1 cellular context compared by ENCODE assay signal in genomic region chr11:61792310-61793083, GRCh38.
TF ChIP-seq lines count a peak whose summit lies in the region.

FEN1 (plus strand) TSS chr11:61792911; CDS start chr11:61795362, 2,451 bp downstream.
TMEM258 (minus strand) TSS chr11:61792599; CDS start chr11:61792558, 41 bp downstream.

TF ChIP-seq in K562, 482 proteins besides CTCF, POLR2A, EP300 and RAD21 (continued from another document and continues in another):
- TF ChIP-seq CHD4 (IDR thresholded peaks at IDR 0.05; ENCODE audit: insufficient read depth, insufficient replicate concordance, low read depth, low read length, poor library complexity, severe bottlenecking) (no peak), ZEB2 (IDR thresholded peaks at IDR 0.05) (no peak), PML (IDR thresholded peaks at IDR 0.05; ENCODE audit: low read length) (0 out of 2 replicates have a peak, but pooled peaks have one; percentile 40), PTTG1 (tag; IDR thresholded peaks at IDR 0.05; ENCODE audit: low read depth) (no peak), ERF (CRISPR knock-in tag; IDR thresholded peaks at IDR 0.05) (peak; percentile 32), JUN (IDR thresholded peaks at IDR 0.05; ENCODE audit: borderline replicate concordance, low read depth, low read length) (0 out of 2 replicates have a peak, but pooled peaks have one; percentile 13), JUN (CRISPR knock-in tag; IDR thresholded peaks at IDR 0.05; ENCODE audit: borderline replicate concordance) (peak; percentile 88), ZNF23 (CRISPR knock-in tag; IDR thresholded peaks at IDR 0.05) (no peak), TEAD1 (CRISPR knock-in tag; IDR thresholded peaks at IDR 0.05) (peak; percentile 35 to 52; a peak in 2 of 4 replicates), ZNF780A (CRISPR knock-in tag; IDR thresholded peaks at IDR 0.05) (no peak), ZNF174 (CRISPR knock-in tag; IDR thresholded peaks at IDR 0.05) (no peak), ZNF592 (IDR thresholded peaks at IDR 0.05) (peak; percentile 82; the same call in 1 of the 2 replicates), HNRNPL (IDR thresholded peaks at IDR 0.05; ENCODE audit: low read depth, low read length) (no peak), NELFE (IDR thresholded peaks at IDR 0.05; ENCODE audit: insufficient read depth, insufficient read length) (no peak), ETV5 (CRISPR knock-in tag; IDR thresholded peaks at IDR 0.05; ENCODE audit: low read depth) (peak; percentile 82), EGR1 (conservative IDR thresholded peaks at IDR 0.05) (0 out of 2 replicates have a peak, but pooled peaks have one; percentile 55), ELF2 (CRISPR knock-in tag; IDR thresholded peaks at IDR 0.05) (peak; percentile 93), BRF2 (IDR thresholded peaks at IDR 0.05; ENCODE audit: borderline replicate concordance, insufficient read depth, insufficient read length) (no peak), ARID1B (IDR thresholded peaks at IDR 0.05) (no peak), MIER1 (IDR thresholded peaks at IDR 0.05; ENCODE audit: low read depth) (no peak), ZNF184 (CRISPR knock-in tag; IDR thresholded peaks at IDR 0.05) (no peak), RERE (CRISPR knock-in tag; IDR thresholded peaks at IDR 0.05; ENCODE audit: borderline replicate concordance) (no peak), CBX1 (IDR thresholded peaks at IDR 0.05; ENCODE audit: low read depth) (no peak), RAD51 (IDR thresholded peaks at IDR 0.05; ENCODE audit: borderline replicate concordance, low read depth) (peak; percentile 99), KLF10 (CRISPR knock-in tag; IDR thresholded peaks at IDR 0.05) (no peak), FOXJ2 (tag; IDR thresholded peaks at IDR 0.05) (peak; percentile 81; the same call in 1 of the 2 replicates), MAFK (IDR thresholded peaks at IDR 0.05; ENCODE audit: low read length) (no peak), ZNF79 (CRISPR knock-in tag; IDR thresholded peaks at IDR 0.05; ENCODE audit: low read depth) (0 out of 2 replicates have a peak, but pooled peaks have one; percentile 57), TEAD4 (IDR thresholded peaks at IDR 0.05; ENCODE audit: low read length) (no peak), TEAD4 (CRISPR knock-in tag; IDR thresholded peaks at IDR 0.05; ENCODE audit: borderline replicate concordance) (peak; percentile 67; the same call in 1 of the 2 replicates), ZSCAN32 (CRISPR knock-in tag; IDR thresholded peaks at IDR 0.05) (0 out of 2 replicates have a peak, but pooled peaks have one; percentile 15), SMC3 (conservative IDR thresholded peaks at IDR 0.05; ENCODE audit: insufficient read depth, low read depth, low read length) (no peak), ZNF197 (CRISPR knock-in tag; IDR thresholded peaks at IDR 0.05; ENCODE audit: low read depth) (no peak), TCF3 (CRISPR knock-in tag; IDR thresholded peaks at IDR 0.05) (peak; percentile 3; the same call in 1 of the 2 replicates), ZNF655 (CRISPR knock-in tag; IDR thresholded peaks at IDR 0.05) (no peak), ZNF408 (CRISPR knock-in tag; IDR thresholded peaks at IDR 0.05; ENCODE audit: low read depth) (no peak), SRSF3 (IDR thresholded peaks at IDR 0.05; ENCODE audit: insufficient read depth, low read length) (no peak), LCOR (CRISPR knock-in tag; IDR thresholded peaks at IDR 0.05) (peak; percentile 86), ZNF354B (CRISPR knock-in tag; IDR thresholded peaks at IDR 0.05) (no peak)
- TF ChIP-seq, protein P1, sequence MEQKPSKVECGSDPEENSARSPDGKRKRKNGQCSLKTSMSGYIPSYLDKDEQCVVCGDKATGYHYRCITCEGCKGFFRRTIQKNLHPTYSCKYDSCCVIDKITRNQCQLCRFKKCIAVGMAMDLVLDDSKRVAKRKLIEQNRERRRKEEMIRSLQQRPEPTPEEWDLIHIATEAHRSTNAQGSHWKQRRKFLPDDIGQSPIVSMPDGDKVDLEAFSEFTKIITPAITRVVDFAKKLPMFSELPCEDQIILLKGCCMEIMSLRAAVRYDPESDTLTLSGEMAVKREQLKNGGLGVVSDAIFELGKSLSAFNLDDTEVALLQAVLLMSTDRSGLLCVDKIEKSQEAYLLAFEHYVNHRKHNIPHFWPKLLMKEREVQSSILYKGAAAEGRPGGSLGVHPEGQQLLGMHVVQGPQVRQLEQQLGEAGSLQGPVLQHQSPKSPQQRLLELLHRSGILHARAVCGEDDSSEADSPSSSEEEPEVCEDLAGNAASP (IDR thresholded peaks at IDR 0.05): no peak
- TF ChIP-seq, protein P2, sequence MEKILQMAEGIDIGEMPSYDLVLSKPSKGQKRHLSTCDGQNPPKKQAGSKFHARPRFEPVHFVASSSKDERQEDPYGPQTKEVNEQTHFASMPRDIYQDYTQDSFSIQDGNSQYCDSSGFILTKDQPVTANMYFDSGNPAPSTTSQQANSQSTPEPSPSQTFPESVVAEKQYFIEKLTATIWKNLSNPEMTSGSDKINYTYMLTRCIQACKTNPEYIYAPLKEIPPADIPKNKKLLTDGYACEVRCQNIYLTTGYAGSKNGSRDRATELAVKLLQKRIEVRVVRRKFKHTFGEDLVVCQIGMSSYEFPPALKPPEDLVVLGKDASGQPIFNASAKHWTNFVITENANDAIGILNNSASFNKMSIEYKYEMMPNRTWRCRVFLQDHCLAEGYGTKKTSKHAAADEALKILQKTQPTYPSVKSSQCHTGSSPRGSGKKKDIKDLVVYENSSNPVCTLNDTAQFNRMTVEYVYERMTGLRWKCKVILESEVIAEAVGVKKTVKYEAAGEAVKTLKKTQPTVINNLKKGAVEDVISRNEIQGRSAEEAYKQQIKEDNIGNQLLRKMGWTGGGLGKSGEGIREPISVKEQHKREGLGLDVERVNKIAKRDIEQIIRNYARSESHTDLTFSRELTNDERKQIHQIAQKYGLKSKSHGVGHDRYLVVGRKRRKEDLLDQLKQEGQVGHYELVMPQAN (IDR thresholded peaks at IDR 0.05; ENCODE audit: borderline replicate concordance): peak; percentile 88
- TF ChIP-seq, protein P3, sequence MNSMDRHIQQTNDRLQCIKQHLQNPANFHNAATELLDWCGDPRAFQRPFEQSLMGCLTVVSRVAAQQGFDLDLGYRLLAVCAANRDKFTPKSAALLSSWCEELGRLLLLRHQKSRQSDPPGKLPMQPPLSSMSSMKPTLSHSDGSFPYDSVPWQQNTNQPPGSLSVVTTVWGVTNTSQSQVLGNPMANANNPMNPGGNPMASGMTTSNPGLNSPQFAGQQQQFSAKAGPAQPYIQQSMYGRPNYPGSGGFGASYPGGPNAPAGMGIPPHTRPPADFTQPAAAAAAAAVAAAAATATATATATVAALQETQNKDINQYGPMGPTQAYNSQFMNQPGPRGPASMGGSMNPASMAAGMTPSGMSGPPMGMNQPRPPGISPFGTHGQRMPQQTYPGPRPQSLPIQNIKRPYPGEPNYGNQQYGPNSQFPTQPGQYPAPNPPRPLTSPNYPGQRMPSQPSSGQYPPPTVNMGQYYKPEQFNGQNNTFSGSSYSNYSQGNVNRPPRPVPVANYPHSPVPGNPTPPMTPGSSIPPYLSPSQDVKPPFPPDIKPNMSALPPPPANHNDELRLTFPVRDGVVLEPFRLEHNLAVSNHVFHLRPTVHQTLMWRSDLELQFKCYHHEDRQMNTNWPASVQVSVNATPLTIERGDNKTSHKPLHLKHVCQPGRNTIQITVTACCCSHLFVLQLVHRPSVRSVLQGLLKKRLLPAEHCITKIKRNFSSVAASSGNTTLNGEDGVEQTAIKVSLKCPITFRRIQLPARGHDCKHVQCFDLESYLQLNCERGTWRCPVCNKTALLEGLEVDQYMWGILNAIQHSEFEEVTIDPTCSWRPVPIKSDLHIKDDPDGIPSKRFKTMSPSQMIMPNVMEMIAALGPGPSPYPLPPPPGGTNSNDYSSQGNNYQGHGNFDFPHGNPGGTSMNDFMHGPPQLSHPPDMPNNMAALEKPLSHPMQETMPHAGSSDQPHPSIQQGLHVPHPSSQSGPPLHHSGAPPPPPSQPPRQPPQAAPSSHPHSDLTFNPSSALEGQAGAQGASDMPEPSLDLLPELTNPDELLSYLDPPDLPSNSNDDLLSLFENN (IDR thresholded peaks at IDR 0.05; ENCODE audit: low read depth in 2 of 2, low read length in 2 of 2): peak in 1 of 2 experiments; percentile 38; a peak in 1 of 4 replicates
- TF ChIP-seq, protein P4, sequence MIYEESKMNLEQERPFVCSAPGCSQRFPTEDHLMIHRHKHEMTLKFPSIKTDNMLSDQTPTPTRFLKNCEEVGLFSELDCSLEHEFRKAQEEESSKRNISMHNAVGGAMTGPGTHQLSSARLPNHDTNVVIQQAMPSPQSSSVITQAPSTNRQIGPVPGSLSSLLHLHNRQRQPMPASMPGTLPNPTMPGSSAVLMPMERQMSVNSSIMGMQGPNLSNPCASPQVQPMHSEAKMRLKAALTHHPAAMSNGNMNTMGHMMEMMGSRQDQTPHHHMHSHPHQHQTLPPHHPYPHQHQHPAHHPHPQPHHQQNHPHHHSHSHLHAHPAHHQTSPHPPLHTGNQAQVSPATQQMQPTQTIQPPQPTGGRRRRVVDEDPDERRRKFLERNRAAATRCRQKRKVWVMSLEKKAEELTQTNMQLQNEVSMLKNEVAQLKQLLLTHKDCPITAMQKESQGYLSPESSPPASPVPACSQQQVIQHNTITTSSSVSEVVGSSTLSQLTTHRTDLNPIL (CRISPR knock-in tag; IDR thresholded peaks at IDR 0.05): no peak
